27 cellular contexts compared by ENCODE assay signal in genomic region chr15:42353061-42353460, GRCh38.
"Had no signal": no experiment of that assay in that cellular context is flagged by ENCODE, and none has a peak within 500 bp of the region (broad histone marks: within the 10 kb centered on the region; RNA-seq: fewer than 3 reads in every experiment).

No MANE protein-coding gene starts in this region.

- H3K9me3 ChIP-seq: ascending aorta had no signal

- ATAC-seq: activated CD4-positive, alpha-beta T cell treated with anti-CD3 and anti-CD28 coated beads for 36 hours; activated CD4-positive, CD25-positive, alpha-beta regulatory T cell treated with anti-CD3 and anti-CD28 coated beads, Interleukin-2, amount 50 U/mL, for 24 hours; activated CD8-positive, alpha-beta memory T cell treated with anti-CD3 and anti-CD28 coated beads, Interleukin-2, amount 10 ng/mL, durations not matched to agents 7 days and 5 days; activated CD8-positive, alpha-beta T cell treated with anti-CD3 and anti-CD28 coated beads, Interleukin-2, amount 10 ng/mL, durations not matched to agents 7 days and 5 days; activated naive CD8-positive, alpha-beta T cell treated with anti-CD3 and anti-CD28 coated beads, Interleukin-2, amount 50 U/mL, for 24 hours had no signal

- DNase-seq: activated CD4-positive, alpha-beta memory T cell treated with anti-CD3 and anti-CD28 coated beads, Interleukin-2, amount 10 ng/mL, durations not matched to agents 7 days and 5 days; activated CD4-positive, alpha-beta T cell treated with anti-CD3 and anti-CD28 coated beads for 1 hour; activated CD4-positive, alpha-beta T cell treated with anti-CD3 and anti-CD28 coated beads for 36 hours; activated CD4-positive, alpha-beta T cell treated with anti-CD3 and anti-CD28 coated beads for 48 hours; activated CD4-positive, alpha-beta T cell treated with anti-CD3 and anti-CD28 coated beads, Interleukin-2, amount 10 ng/mL, durations not matched to agents 7 days and 5 days; activated CD4-positive, alpha-beta T cell treated with anti-CD3 and anti-CD28 coated beads, Interleukin-2, amount 50 U/mL, for 48 hours; activated CD4-positive, CD25-positive, alpha-beta regulatory T cell; activated CD8-positive, alpha-beta memory T cell treated with anti-CD3 and anti-CD28 coated beads for 24 hours; activated CD8-positive, alpha-beta memory T cell treated with anti-CD3 and anti-CD28 coated beads, Interleukin-2, amount 10 ng/mL, durations not matched to agents 7 days and 5 days; activated CD8-positive, alpha-beta memory T cell treated with anti-CD3 and anti-CD28 coated beads, Interleukin-2, amount 50 U/mL, for 48 hours; activated CD8-positive, alpha-beta T cell treated with anti-CD3 and anti-CD28 coated beads, Interleukin-2, amount 10 ng/mL, durations not matched to agents 7 days and 5 days; activated effector memory CD4-positive, alpha-beta T cell treated with Interleukin-2 at 50 U/mL for 16 hours; activated gamma-delta T cell; activated naive CD4-positive, alpha-beta T cell treated with anti-CD3 and anti-CD28 coated beads, Interleukin-2, amount 10 ng/mL, durations not matched to agents 7 days and 5 days; activated naive CD4-positive, alpha-beta T cell treated with Interleukin-2 at 50 U/mL for 16 hours; activated naive CD8-positive, alpha-beta T cell treated with anti-CD3 and anti-CD28 coated beads, Interleukin-2, amount 10 ng/mL, durations not matched to agents 7 days and 5 days; activated naive CD8-positive, alpha-beta T cell treated with anti-CD3 and anti-CD28 coated beads, Interleukin-2, amount 50 U/mL, for 24 hours; activated T-cell treated with anti-CD3 and anti-CD28 coated beads, Interleukin-2, amount 50 U/mL, for 24 hours; activated T-cell treated with anti-CD3 and anti-CD28 coated beads, Interleukin-2, amount 50 U/mL, for 48 hours; amygdala; central memory CD4-positive, alpha-beta T cell; T-helper 1 cell; T-helper 2 cell; T-helper 9 cell had no signal

- H3K4me3 ChIP-seq: ascending aorta had no signal

- H3K4me1 ChIP-seq: ascending aorta had no signal

- H3K27ac ChIP-seq: ascending aorta, VCaP had no signal

- H3K27me3 ChIP-seq: ascending aorta had no signal
